In genomic region chr2:205051417-205051816, GRCh38 we compare ENCODE assay signal across 21 cellular contexts.
DNase-seq lines count a peak whose midpoint lies in the region; ATAC-seq and TF ChIP-seq lines count a peak whose summit lies in the region.
"Had no signal": no experiment of that assay in that cellular context is flagged by ENCODE, and none has a peak within 500 bp of the region (broad histone marks: within the 10 kb centered on the region; RNA-seq: fewer than 3 reads in every experiment).

No MANE protein-coding gene starts in this region.

- H3K36me3 Mint-ChIP-seq in osteocyte (ENCODE audit: unreplicated experiment) = peaks cover 8% of the 10 kb centered on the region
- H3K36me3 Mint-ChIP-seq: CD14-positive monocyte had no signal

- H3F3A ChIP-seq in GM23248 (ENCODE audit: insufficient read depth) (peaks cover 4% of the 10 kb centered on the region; the same call in 1 of the 2 replicates), SK-N-SH (replicated peaks; ENCODE audit: insufficient read depth) (no peaks in the 10 kb centered on the region)

- H3K9me2 ChIP-seq in GM23248 (ENCODE audit: insufficient read depth) (no peaks in the 10 kb centered on the region), SK-N-SH (no peaks in the 10 kb centered on the region)

- H2AFZ ChIP-seq in GM23248 (no peak overlapping the region), SK-N-SH (ENCODE audit: low read depth) (no peak overlapping the region)

- DNase-seq in GM23248 (peak; percentile 29), SK-N-SH (no peak), fibroblast of pulmonary artery (ENCODE audit: low read depth) (peak; percentile 17), osteocyte (ENCODE audit: extremely low spot score, unreplicated experiment) (no peak), iPS-NIHi7 (ENCODE audit: extremely low spot score) (no peak), COLO829 (ENCODE audit: low spot score) (no peak)
- no peak for DNase-seq in activated CD4-positive, alpha-beta T cell treated with anti-CD3 and anti-CD28 coated beads, Interleukin-2, amount 50 U/mL, for 1 hour
- DNase-seq: activated CD4-positive, alpha-beta T cell treated with anti-CD3 and anti-CD28 coated beads, Interleukin-2, amount 10 ng/mL, durations not matched to agents 7 days and 5 days; activated CD8-positive, alpha-beta memory T cell treated with anti-CD3 and anti-CD28 coated beads, Interleukin-2, amount 50 U/mL, for 48 hours; activated gamma-delta T cell treated with Interleukin-2 at 50 U/mL for 16 hours; anterior cingulate cortex; MM.1S; NCI-H187; T-cell had no signal

- TF ChIP-seq CTCF in SK-N-SH (IDR thresholded peaks at IDR 0.05) (peak; percentile 47), fibroblast of pulmonary artery (IDR thresholded peaks at IDR 0.05; ENCODE audit: low read length, missing control alignments) (peak; percentile 38), osteocyte (IDR thresholded peaks at IDR 0.05) (peak; percentile 50)

- no peaks in the 10 kb centered on the region for H3K79me2 ChIP-seq in GM23248 (ENCODE audit: insufficient read depth)
- no peaks in the 10 kb centered on the region for H3K79me2 ChIP-seq in SK-N-SH (ENCODE audit: insufficient read depth)

- H4K20me1 ChIP-seq in GM23248 (ENCODE audit: insufficient read depth) (no peaks in the 10 kb centered on the region), SK-N-SH (ENCODE audit: insufficient read depth) (no peaks in the 10 kb centered on the region)

- ATAC-seq in GM19035 (IDR thresholded peaks at IDR 0.05; ENCODE audit: unreplicated experiment) = no peak
- ATAC-seq: HepG2, Right ventricle myocardium inferior, T-cell had no signal

- H3K9me3 Mint-ChIP-seq in osteocyte (ENCODE audit: unreplicated experiment) = peaks cover 6% of the 10 kb centered on the region

- H3K27ac ChIP-seq in GM23248 (no peak overlapping the region), SK-N-SH (ENCODE audit: low read depth in 2 of 2, low read length in 1 of 2) (peak overlapping the region in 1 of 2 experiments; percentile 34; a peak in 2 of 4 replicates)
- H3K27ac ChIP-seq: prostate gland, thoracic aorta had no signal

- H3K4me3 ChIP-seq in GM23248 (no peak overlapping the region), SK-N-SH (ENCODE audit: low read depth in 2 of 2, low read length in 1 of 2) (no peak overlapping the region), fibroblast of pulmonary artery (replicated peaks; ENCODE audit: low read depth, low read length) (no peak overlapping the region)
- H3K4me3 ChIP-seq: lung, prostate gland, thoracic aorta had no signal

- no peak overlapping the region for H3K27ac Mint-ChIP-seq in osteocyte (ENCODE audit: unreplicated experiment)
- H3K27ac Mint-ChIP-seq: activated CD4-positive, alpha-beta T cell treated with anti-CD3 and anti-CD28 coated beads, Interleukin-2, amount 10 ng/mL, durations not matched to agents 7 days and 5 days; CD14-positive monocyte; T-cell had no signal

- peaks cover 10% of the 10 kb centered on the region for H3K4me1 ChIP-seq in GM23248 (ENCODE audit: insufficient read depth)
- peaks cover 0 to 22% of the 10 kb centered on the region in 2 experiments; a peak in 2 of 4 replicates for H3K4me1 ChIP-seq in SK-N-SH (ENCODE audit: control insufficient read depth in 1 of 2, insufficient read depth in 2 of 2, low read depth in 1 of 2, low read length in 1 of 2)
- H3K4me1 ChIP-seq: prostate gland had no signal

- TF ChIP-seq EP300 in SK-N-SH (IDR thresholded peaks at IDR 0.05; ENCODE audit: borderline replicate concordance in 1 of 2, low read depth in 1 of 2, low read length in 1 of 2) = no peak

- no peaks in the 10 kb centered on the region for H3K27me3 Mint-ChIP-seq in osteocyte (ENCODE audit: unreplicated experiment)
- H3K27me3 Mint-ChIP-seq: activated CD4-positive, alpha-beta T cell treated with anti-CD3 and anti-CD28 coated beads, Interleukin-2, amount 10 ng/mL, durations not matched to agents 7 days and 5 days; T-cell had no signal

- POLR2A ChIA-PET in SK-N-SH (lab: Yijun Ruan, JAX) = no interaction called here

- TF ChIP-seq RAD21 in SK-N-SH (IDR thresholded peaks at IDR 0.05; ENCODE audit: low read length) = no peak

- H3K9ac ChIP-seq in GM23248 = no peak overlapping the region
- H3K9ac ChIP-seq in SK-N-SH = no peak overlapping the region

- H3K4me1 Mint-ChIP-seq in osteocyte (ENCODE audit: unreplicated experiment) = peaks cover 12% of the 10 kb centered on the region
- H3K4me1 Mint-ChIP-seq: CD14-positive monocyte had no signal

- H3K4me2 ChIP-seq in GM23248 (ENCODE audit: unreplicated experiment) = no peak overlapping the region
- H3K4me2 ChIP-seq in SK-N-SH = no peak overlapping the region

- H3K9me3 ChIP-seq in GM23248 (ENCODE audit: low read depth) (no peaks in the 10 kb centered on the region), SK-N-SH (no peaks in the 10 kb centered on the region)
- H3K9me3 ChIP-seq: prostate gland, thoracic aorta had no signal

- CTCF ChIA-PET in SK-N-SH (lab: Yijun Ruan, JAX) = interaction anchor here (0.7 to 1.3 kb wide), 4 partner anchors 9 to 624 kb away, joined by 3 to 5 read pairs (median 4); no protein-coding TSS in a partner anchor

- no peaks in the 10 kb centered on the region for H3K36me3 ChIP-seq in GM23248 (ENCODE audit: low read depth)
- no peaks in the 10 kb centered on the region for H3K36me3 ChIP-seq in SK-N-SH (replicated peaks in 1 of 2; ENCODE audit: control insufficient read depth in 1 of 2, insufficient read depth in 2 of 2, low read length in 1 of 2)
- H3K36me3 ChIP-seq: prostate gland, thoracic aorta had no signal

- in situ Hi-C loops in GM23248 (cut with MboI) = no loop called here

- H3K4me3 Mint-ChIP-seq in osteocyte (ENCODE audit: unreplicated experiment) = no peak overlapping the region
- H3K4me3 Mint-ChIP-seq: activated CD4-positive, alpha-beta T cell treated with anti-CD3 and anti-CD28 coated beads, Interleukin-2, amount 10 ng/mL, durations not matched to agents 7 days and 5 days; CD14-positive monocyte; T-cell had no signal

- H3K27me3 ChIP-seq in GM23248 (replicated peaks; ENCODE audit: insufficient read depth) (no peaks in the 10 kb centered on the region), SK-N-SH (ENCODE audit: insufficient read depth) (no peaks in the 10 kb centered on the region)

TF ChIP-seq in SK-N-SH, 30 proteins besides CTCF, POLR2A, EP300 and RAD21:
- TF ChIP-seq RCOR1 (IDR thresholded peaks at IDR 0.05; ENCODE audit: low read length) (no peak), FOXM1 (IDR thresholded peaks at IDR 0.05; ENCODE audit: low read depth) (no peak), TEAD4 (IDR thresholded peaks at IDR 0.05; ENCODE audit: borderline replicate concordance, insufficient read depth) (no peak), CHD2 (IDR thresholded peaks at IDR 0.05; ENCODE audit: low read length, partially characterized antibody) (no peak), SMC3 (IDR thresholded peaks at IDR 0.05; ENCODE audit: low read depth, low read length) (no peak), FOSL2 (IDR thresholded peaks at IDR 0.05; ENCODE audit: borderline replicate concordance, low read depth) (no peak), MXI1 (IDR thresholded peaks at IDR 0.05; ENCODE audit: low read depth, low read length) (no peak)

Comparison
In these comparisons a context has a peak if more than half of its experiments do, and no peak if none do; other contexts are left out.
1. DNase-seq: peak in GM23248 (single experiment) and fibroblast of pulmonary artery (single experiment); none in SK-N-SH (single experiment), osteocyte (single experiment), iPS-NIHi7 (single experiment), COLO829 (single experiment) and activated CD4-positive, alpha-beta T cell treated with anti-CD3 and anti-CD28 coated beads, Interleukin-2, amount 50 U/mL, for 1 hour (single experiment).
2. Peak in every context shown above with its lines, with median percentiles within 50 percentile points of each other: CTCF ChIP-seq.